Comparison of ENCODE assay signal across 14 cellular contexts in genomic region chr6:40640591-40641293, GRCh38. TPM values are rescaled to one million over a fixed set of nuclear protein-coding genes. Genes with fewer than 3 reads are reported as not detected.
A peak's percentile ranks its signal among the peaks of the same experiment; 100 is the strongest.
DNase-seq lines count a peak whose midpoint lies in the region; ATAC-seq and TF ChIP-seq lines count a peak whose summit lies in the region.
"Had no signal": no experiment of that assay in that cellular context is flagged by ENCODE, and none has a peak within 500 bp of the region (broad histone marks: within the 10 kb centered on the region; RNA-seq: fewer than 3 reads in every experiment).

No MANE protein-coding gene starts in this region.

- no peaks in the 10 kb centered on the region for H3K27me3 ChIP-seq in MM.1S (replicated peaks; ENCODE audit: insufficient read depth, low read length)

- no peak overlapping the region for H3K4me2 ChIP-seq in MM.1S (ENCODE audit: low read depth, low read length)

- POLR2A ChIA-PET in activated CD4-positive, alpha-beta T cell treated with anti-CD3 and anti-CD28 coated beads for 36 hours (lab: Charles Lee) = no interaction called here

- H2AFZ ChIP-seq in MM.1S (ENCODE audit: low read length) = no peak overlapping the region

- H3F3A ChIP-seq in MM.1S (ENCODE audit: insufficient read depth, low read length) = no peaks in the 10 kb centered on the region

- no peak overlapping the region for H3K27ac ChIP-seq in MM.1S (ENCODE audit: low read length)
- H3K27ac ChIP-seq: left ventricle myocardium inferior had no signal

- DNase-seq in activated CD4-positive, alpha-beta T cell treated with anti-CD3 and anti-CD28 coated beads for 36 hours = peak; percentile 40
- DNase-seq in activated CD4-positive, alpha-beta T cell treated with anti-CD3 and anti-CD28 coated beads for 1 hour = no peak
- peak; percentile 34 for DNase-seq in NCI-H2227 treated with DMSO at 0.1 percent for 48 hours (lab: John Stamatoyannopoulos, UW)
- no peak for DNase-seq in central memory CD8-positive, alpha-beta T cell (ENCODE audit: low spot score in 2 of 2)
- peak; percentile 29 for DNase-seq in pons (ENCODE audit: low spot score)
- no peak for DNase-seq in NCI-H526 (lab: John Stamatoyannopoulos, UW)
- no peak for DNase-seq in MM.1S
- DNase-seq: foreskin melanocyte; left ventricle myocardium inferior; stimulated activated CD4-positive, alpha-beta T cell treated with anti-CD3 and anti-CD28 coated beads, Interleukin-2, amount 100 ng/mL, for 48 hours had no signal

- H3K9me3 Mint-ChIP-seq in activated CD4-positive, alpha-beta T cell treated with anti-CD3 and anti-CD28 coated beads for 36 hours (ENCODE audit: low read depth) = no peaks in the 10 kb centered on the region
- no peaks in the 10 kb centered on the region for H3K9me3 Mint-ChIP-seq in central memory CD8-positive, alpha-beta T cell

- no peaks in the 10 kb centered on the region for H3K36me3 Mint-ChIP-seq in activated CD4-positive, alpha-beta T cell treated with anti-CD3 and anti-CD28 coated beads for 36 hours (ENCODE audit: low read depth)
- H3K36me3 Mint-ChIP-seq in central memory CD8-positive, alpha-beta T cell (ENCODE audit: insufficient read depth) = no peaks in the 10 kb centered on the region

- no peak overlapping the region for H3K4me3 ChIP-seq in MM.1S (ENCODE audit: low read length)
- H3K4me3 ChIP-seq: left ventricle myocardium inferior had no signal

- H3K36me3 ChIP-seq in MM.1S (replicated peaks; ENCODE audit: insufficient read depth, low read length) = no peaks in the 10 kb centered on the region
- H3K36me3 ChIP-seq: left ventricle myocardium inferior had no signal

- ATAC-seq in activated CD4-positive, alpha-beta T cell treated with anti-CD3 and anti-CD28 coated beads for 36 hours = peak; percentile 56
- peak; percentile 56 for ATAC-seq in central memory CD8-positive, alpha-beta T cell (replicated peaks; ENCODE audit: extremely low read depth, poor library complexity, severe bottlenecking)
- ATAC-seq in HG02884 (IDR thresholded peaks at IDR 0.05; ENCODE audit: unreplicated experiment) = no peak
- ATAC-seq: Panc1 had no signal

- H3K9me2 ChIP-seq in MM.1S (replicated peaks; ENCODE audit: insufficient read depth, low read length) = no peaks in the 10 kb centered on the region

- intact Hi-C loops in activated CD4-positive, alpha-beta T cell treated with anti-CD3 and anti-CD28 coated beads for 36 hours (cut with DNase I, micrococcal nuclease) = no loop called here

- no peaks in the 10 kb centered on the region for H3K9me3 ChIP-seq in MM.1S (replicated peaks; ENCODE audit: insufficient read depth, low read length)
- H3K9me3 ChIP-seq: left ventricle myocardium inferior had no signal

- H3K4me1 Mint-ChIP-seq in activated CD4-positive, alpha-beta T cell treated with anti-CD3 and anti-CD28 coated beads for 36 hours = peaks cover 24% of the 10 kb centered on the region
- H3K4me1 Mint-ChIP-seq in central memory CD8-positive, alpha-beta T cell = peaks cover 15% of the 10 kb centered on the region

- no peaks in the 10 kb centered on the region for H3K79me2 ChIP-seq in MM.1S (ENCODE audit: low read length)

- no peak overlapping the region for H3K4me3 Mint-ChIP-seq in activated CD4-positive, alpha-beta T cell treated with anti-CD3 and anti-CD28 coated beads for 36 hours
- H3K4me3 Mint-ChIP-seq in central memory CD8-positive, alpha-beta T cell = peak overlapping the region; percentile 38

- peak overlapping the region; percentile 66 for H3K27ac Mint-ChIP-seq in activated CD4-positive, alpha-beta T cell treated with anti-CD3 and anti-CD28 coated beads for 36 hours
- H3K27ac Mint-ChIP-seq in central memory CD8-positive, alpha-beta T cell (ENCODE audit: low read depth) = peak overlapping the region; percentile 3

- no peak for TF ChIP-seq CTCF in MM.1S (IDR thresholded peaks at IDR 0.05; ENCODE audit: low read length)

- H3K4me1 ChIP-seq in MM.1S (ENCODE audit: low read length) = no peaks in the 10 kb centered on the region
- H3K4me1 ChIP-seq: left ventricle myocardium inferior had no signal

- no peaks in the 10 kb centered on the region for H4K20me1 ChIP-seq in MM.1S (ENCODE audit: insufficient read depth, low read length)

- CTCF ChIA-PET in activated CD4-positive, alpha-beta T cell treated with anti-CD3 and anti-CD28 coated beads for 36 hours (lab: Charles Lee) = interaction anchor here (0.6 kb wide), 1 partner anchor 1363 kb away, joined by 3 read pairs; no protein-coding TSS in a partner anchor

- no peaks in the 10 kb centered on the region for H3K27me3 Mint-ChIP-seq in activated CD4-positive, alpha-beta T cell treated with anti-CD3 and anti-CD28 coated beads for 36 hours
- H3K27me3 Mint-ChIP-seq in central memory CD8-positive, alpha-beta T cell = peaks cover 12% of the 10 kb centered on the region

- no peak overlapping the region for H3K9ac ChIP-seq in MM.1S (ENCODE audit: low read length)

RNA-seq across cellular contexts. Expression of gene LRFN2, which starts 53.6 kb away (rescaled TPM):
- total RNA-seq in activated CD4-positive, alpha-beta T cell treated with anti-CD3 and anti-CD28 coated beads for 36 hours = not detected
- total RNA-seq: left ventricle myocardium inferior, posterior vena cava, subcutaneous adipose tissue had no signal

Comparison
In these comparisons a context has a peak if more than half of its experiments do, and no peak if none do; other contexts are left out.
1. DNase-seq: peak in activated CD4-positive, alpha-beta T cell treated with anti-CD3 and anti-CD28 coated beads for 36 hours (single experiment), NCI-H2227 treated with DMSO at 0.1 percent for 48 hours (single experiment) and pons (single experiment); none in activated CD4-positive, alpha-beta T cell treated with anti-CD3 and anti-CD28 coated beads for 1 hour (single experiment), central memory CD8-positive, alpha-beta T cell (0 of 2), NCI-H526 (0 of 2) and MM.1S (single experiment).